23 cellular contexts compared by ENCODE assay signal in the genomic region with DNA sequence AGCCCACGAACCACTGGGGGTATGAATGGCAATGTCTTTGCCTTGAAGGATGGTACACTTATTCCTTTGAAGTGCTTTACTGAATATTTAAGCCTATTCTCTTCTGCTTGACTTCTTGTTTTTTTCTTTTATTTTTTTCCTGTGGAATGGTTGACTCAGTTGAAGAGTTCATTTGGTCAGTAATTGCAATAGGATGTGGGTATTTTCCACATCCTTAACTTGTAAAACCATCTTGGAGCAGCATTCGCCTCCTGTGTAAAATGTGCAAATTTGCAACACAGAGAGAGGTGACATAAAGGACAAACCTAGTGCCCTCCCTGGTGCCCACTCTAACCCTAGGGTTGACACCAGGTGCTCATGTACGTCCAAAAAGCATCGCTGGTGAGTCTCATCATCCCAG.
DNase-seq lines count a peak whose midpoint lies in the region; ATAC-seq and TF ChIP-seq lines count a peak whose summit lies in the region.
"Had no signal": no experiment of that assay in that cellular context is flagged by ENCODE, and none has a peak within 500 bp of the region (broad histone marks: within the 10 kb centered on the region; RNA-seq: fewer than 3 reads in every experiment).

No MANE protein-coding gene starts in this region.

- peaks cover 7% of the 10 kb centered on the region for H3K36me3 Mint-ChIP-seq in activated CD8-positive, alpha-beta memory T cell treated with anti-CD3 and anti-CD28 coated beads, Interleukin-2, amount 10 ng/mL, durations not matched to agents 7 days and 5 days
- H3K36me3 Mint-ChIP-seq in activated T-helper 17 cell treated with anti-CD3 and anti-CD28 coated beads, Interleukin-2, amount 50 U/mL, for 72 hours (ENCODE audit: low read depth), result peaks cover 6% of the 10 kb centered on the region
- peaks cover 0 to 6% (median 0%) of the 10 kb centered on the region in 5 donors for H3K36me3 Mint-ChIP-seq in naive thymus-derived CD4-positive, alpha-beta T cell
- H3K36me3 Mint-ChIP-seq in glutamatergic neuron (ENCODE audit: unreplicated experiment), result no peaks in the 10 kb centered on the region

- no peaks in the 10 kb centered on the region for H3K36me3 ChIP-seq in naive thymus-derived CD4-positive, alpha-beta T cell (ENCODE audit: control insufficient read depth in 2 of 3, insufficient read depth in 3 of 3, low read length in 3 of 3)
- H3K36me3 ChIP-seq: esophagus squamous epithelium, heart right ventricle, lower lobe of right lung had no signal

- no peaks in the 10 kb centered on the region for H3K9me3 ChIP-seq in naive thymus-derived CD4-positive, alpha-beta T cell (ENCODE audit: control insufficient read depth in 2 of 3, low read length in 3 of 3)
- H3K9me3 ChIP-seq: esophagus squamous epithelium, heart right ventricle, lower lobe of right lung had no signal

- H3K4me1 ChIP-seq in naive thymus-derived CD4-positive, alpha-beta T cell (ENCODE audit: control insufficient read depth in 2 of 2, insufficient read depth in 2 of 2, low read length in 2 of 2), result peaks cover 46 to 64% of the 10 kb centered on the region in 2 donors
- H3K4me1 ChIP-seq: esophagus squamous epithelium had no signal

- POLR2A ChIA-PET in naive thymus-derived CD4-positive, alpha-beta T cell (lab: Charles Lee), result interaction anchor here (1.1 to 2.2 kb wide), 2 partner anchors 11 to 339 kb away, joined by 3 to 6 read pairs; no protein-coding TSS in a partner anchor

- no peak for TF ChIP-seq CTCF in glutamatergic neuron (IDR thresholded peaks at IDR 0.05; ENCODE audit: partially characterized antibody, unreplicated experiment)

- H3K4me1 Mint-ChIP-seq in activated CD8-positive, alpha-beta memory T cell treated with anti-CD3 and anti-CD28 coated beads, Interleukin-2, amount 10 ng/mL, durations not matched to agents 7 days and 5 days, result peaks cover 84% of the 10 kb centered on the region
- peaks cover 59% of the 10 kb centered on the region for H3K4me1 Mint-ChIP-seq in activated T-helper 17 cell treated with anti-CD3 and anti-CD28 coated beads, Interleukin-2, amount 50 U/mL, for 72 hours
- peaks cover 35 to 78% (median 72%) of the 10 kb centered on the region in 7 donors for H3K4me1 Mint-ChIP-seq in naive thymus-derived CD4-positive, alpha-beta T cell
- H3K4me1 Mint-ChIP-seq in glutamatergic neuron (ENCODE audit: low read depth, unreplicated experiment), result no peaks in the 10 kb centered on the region

- no peaks in the 10 kb centered on the region for H3K9me3 Mint-ChIP-seq in activated CD8-positive, alpha-beta memory T cell treated with anti-CD3 and anti-CD28 coated beads, Interleukin-2, amount 10 ng/mL, durations not matched to agents 7 days and 5 days (ENCODE audit: low read depth)
- peaks cover under 1% of the 10 kb centered on the region for H3K9me3 Mint-ChIP-seq in activated T-helper 17 cell treated with anti-CD3 and anti-CD28 coated beads, Interleukin-2, amount 50 U/mL, for 72 hours
- H3K9me3 Mint-ChIP-seq in naive thymus-derived CD4-positive, alpha-beta T cell, result no peaks in the 10 kb centered on the region
- H3K9me3 Mint-ChIP-seq in glutamatergic neuron (ENCODE audit: unreplicated experiment), result no peaks in the 10 kb centered on the region
- H3K9me3 Mint-ChIP-seq: dendritic cell treated with granulocyte-macrophage colony-stimulating factor and Interleukin-4, amounts not matched to agents 40 ng/mL and 50 ng/mL, for 4 days; nephron had no signal

- H3K27me3 Mint-ChIP-seq in activated CD8-positive, alpha-beta memory T cell treated with anti-CD3 and anti-CD28 coated beads, Interleukin-2, amount 10 ng/mL, durations not matched to agents 7 days and 5 days, result no peaks in the 10 kb centered on the region
- no peaks in the 10 kb centered on the region for H3K27me3 Mint-ChIP-seq in activated T-helper 17 cell treated with anti-CD3 and anti-CD28 coated beads, Interleukin-2, amount 50 U/mL, for 72 hours
- H3K27me3 Mint-ChIP-seq in naive thymus-derived CD4-positive, alpha-beta T cell, result peaks cover 0 to under 1% (median 0%) of the 10 kb centered on the region in 5 donors
- H3K27me3 Mint-ChIP-seq in glutamatergic neuron (ENCODE audit: unreplicated experiment), result no peaks in the 10 kb centered on the region
- H3K27me3 Mint-ChIP-seq: dendritic cell treated with granulocyte-macrophage colony-stimulating factor and Interleukin-4, amounts not matched to agents 40 ng/mL and 50 ng/mL, for 4 days had no signal

- peak overlapping the region; percentile 39 for H3K4me3 Mint-ChIP-seq in activated CD8-positive, alpha-beta memory T cell treated with anti-CD3 and anti-CD28 coated beads, Interleukin-2, amount 10 ng/mL, durations not matched to agents 7 days and 5 days
- peak overlapping the region; percentile 77 for H3K4me3 Mint-ChIP-seq in activated T-helper 17 cell treated with anti-CD3 and anti-CD28 coated beads, Interleukin-2, amount 50 U/mL, for 72 hours
- H3K4me3 Mint-ChIP-seq in naive thymus-derived CD4-positive, alpha-beta T cell, result peak overlapping the region in 6 of 10 donors; percentile 8 to 84 (median 76)
- no peak overlapping the region for H3K4me3 Mint-ChIP-seq in glutamatergic neuron (ENCODE audit: unreplicated experiment)
- H3K4me3 Mint-ChIP-seq: dendritic cell treated with granulocyte-macrophage colony-stimulating factor and Interleukin-4, amounts not matched to agents 40 ng/mL and 50 ng/mL, for 4 days; nephron had no signal

- intact Hi-C loops in naive thymus-derived CD4-positive, alpha-beta T cell (cut with micrococcal nuclease), result loop anchor here (5.0 kb wide), 2 partner anchors 36 to 39 kb away; no protein-coding TSS in a partner anchor

- CTCF ChIA-PET in activated CD8-positive, alpha-beta memory T cell treated with anti-CD3 and anti-CD28 coated beads, Interleukin-2, amount 10 ng/mL, durations not matched to agents 7 days and 5 days (lab: Charles Lee), result interaction anchor here (1.0 to 5.2 kb wide), 6 partner anchors 15 to 70 kb away, joined by 3 to 25 read pairs (median 6); no protein-coding TSS in a partner anchor
- CTCF ChIA-PET in naive thymus-derived CD4-positive, alpha-beta T cell (lab: Charles Lee), result no interaction called here

- DNase-seq in activated CD8-positive, alpha-beta memory T cell treated with anti-CD3 and anti-CD28 coated beads, Interleukin-2, amount 10 ng/mL, durations not matched to agents 7 days and 5 days, result no peak
- DNase-seq in activated CD8-positive, alpha-beta memory T cell treated with anti-CD3 and anti-CD28 coated beads for 24 hours, result no peak
- DNase-seq in EH (ENCODE audit: low read depth) (peak; percentile 10), glutamatergic neuron (no peak), NCI-H524 treated with DMSO at 0.1 percent for 48 hours (lab: John Stamatoyannopoulos, UW) (no peak), NCI-H2081 treated with DMSO at 0.1 percent for 48 hours (lab: John Stamatoyannopoulos, UW) (no peak)
- DNase-seq in naive thymus-derived CD4-positive, alpha-beta T cell, result no peak
- DNase-seq: central memory CD4-positive, alpha-beta T cell; esophagus squamous epithelium; foreskin keratinocyte; heart right ventricle; lower lobe of right lung; NCI-H1105; NCI-H187; NCI-H2171; NCI-H510A; RPMI8226; stimulated activated CD4-positive, alpha-beta T cell treated with anti-CD3 and anti-CD28 coated beads, Interleukin-4, amount 100 ng/mL, for 1 hour; substantia nigra; trophoblast cell had no signal

- no peaks in the 10 kb centered on the region for H3K27me3 ChIP-seq in naive thymus-derived CD4-positive, alpha-beta T cell (ENCODE audit: control insufficient read depth in 2 of 2, insufficient read depth in 2 of 2, low read length in 2 of 2)
- H3K27me3 ChIP-seq: foreskin keratinocyte had no signal

- peak overlapping the region; percentile 92 for H3K27ac Mint-ChIP-seq in activated CD8-positive, alpha-beta memory T cell treated with anti-CD3 and anti-CD28 coated beads, Interleukin-2, amount 10 ng/mL, durations not matched to agents 7 days and 5 days
- peak overlapping the region; percentile 94 for H3K27ac Mint-ChIP-seq in activated T-helper 17 cell treated with anti-CD3 and anti-CD28 coated beads, Interleukin-2, amount 50 U/mL, for 72 hours
- H3K27ac Mint-ChIP-seq in naive thymus-derived CD4-positive, alpha-beta T cell, result peak overlapping the region; percentile 45 to 94 (median 89)
- no peak overlapping the region for H3K27ac Mint-ChIP-seq in glutamatergic neuron (ENCODE audit: unreplicated experiment)
- H3K27ac Mint-ChIP-seq: dendritic cell treated with granulocyte-macrophage colony-stimulating factor and Interleukin-4, amounts not matched to agents 40 ng/mL and 50 ng/mL, for 4 days; nephron had no signal

- ATAC-seq in activated CD8-positive, alpha-beta memory T cell treated with anti-CD3 and anti-CD28 coated beads, Interleukin-2, amount 10 ng/mL, durations not matched to agents 7 days and 5 days, result no peak
- no peak for ATAC-seq in activated T-helper 17 cell treated with anti-CD3 and anti-CD28 coated beads, Interleukin-2, amount 50 U/mL, for 72 hours (replicated peaks)
- no peak for ATAC-seq in naive thymus-derived CD4-positive, alpha-beta T cell
- ATAC-seq: foreskin keratinocyte, heart right ventricle, lower lobe of right lung had no signal

- H3K27ac ChIP-seq in naive thymus-derived CD4-positive, alpha-beta T cell (ENCODE audit: low read depth, low read length), result no peak overlapping the region
- H3K27ac ChIP-seq: esophagus squamous epithelium, foreskin keratinocyte, heart right ventricle, lower lobe of right lung had no signal

- H3K4me3 ChIP-seq in naive thymus-derived CD4-positive, alpha-beta T cell (ENCODE audit: low read length), result no peak overlapping the region
- H3K4me3 ChIP-seq: esophagus squamous epithelium, heart right ventricle, lower lobe of right lung had no signal
